Comparison of ENCODE assay signal across 33 cellular contexts in the genomic region with DNA sequence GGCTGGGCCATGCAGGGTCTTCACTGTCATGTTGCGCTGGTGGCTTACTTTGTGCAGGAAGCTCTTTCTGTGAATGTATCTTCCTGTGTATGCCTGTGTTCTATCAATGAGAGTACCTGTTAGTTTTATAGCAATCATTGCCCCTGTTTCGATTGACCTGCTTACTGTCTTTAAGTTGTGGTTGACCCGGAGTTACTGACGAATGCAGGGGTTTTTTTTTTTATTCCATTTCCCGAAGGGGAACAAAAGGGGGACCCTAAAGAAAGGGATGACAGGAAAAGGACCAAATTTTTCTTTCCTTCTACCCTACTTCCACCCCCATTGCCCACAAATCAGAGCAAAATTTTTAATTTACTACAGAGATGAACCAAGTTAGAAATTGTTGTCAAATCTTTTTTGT. TPM values are rescaled to one million over a fixed set of nuclear protein-coding genes. Genes with fewer than 3 reads are reported as not detected.
"Had no signal": no experiment of that assay in that cellular context is flagged by ENCODE, and none has a peak within 500 bp of the region (broad histone marks: within the 10 kb centered on the region; RNA-seq: fewer than 3 reads in every experiment).

A gene (minus strand): TSS at position 101 of the 400 bp plus-strand sequence. CDS start 71 bp downstream, at position 30.

- FAIRE-seq: islet of Langerhans, kidney, pancreas, small intestine had no signal

- H3K27me3 ChIP-seq: left lung, pancreas, sigmoid colon, spleen, suprapubic skin, upper lobe of right lung had no signal

- H3K36me3 ChIP-seq: heart right ventricle, left lung, lower lobe of right lung, pancreas, prostate gland, sigmoid colon, spleen, suprapubic skin, thoracic aorta, tibial artery, upper lobe of right lung had no signal

- H3K9me3 ChIP-seq: heart right ventricle, left lung, lower lobe of right lung, pancreas, prostate gland, sigmoid colon, spleen, suprapubic skin, thoracic aorta, tibial artery, upper lobe of right lung had no signal

- H3K4me1 Mint-ChIP-seq: immature natural killer cell; stimulated activated effector memory CD8-positive, alpha-beta T cell treated with anti-CD3 and anti-CD28 coated beads, Interleukin-12 subunit alpha, Interleukin-12 subunit beta, amount 100 ng/mL, for 72 hours had no signal

- H3K9me3 Mint-ChIP-seq: immature natural killer cell; naive thymus-derived CD8-positive, alpha-beta T cell; stimulated activated effector memory CD8-positive, alpha-beta T cell treated with anti-CD3 and anti-CD28 coated beads, Interleukin-12 subunit alpha, Interleukin-12 subunit beta, amount 100 ng/mL, for 72 hours; stimulated activated naive CD8-positive, alpha-beta T cell treated with anti-CD3 and anti-CD28 coated beads, Interleukin-15, Interleukin-2, amounts not matched to agents 100 ng/mL and 50 ng/mL, for 24 hours had no signal

- H3K4me3 ChIP-seq: heart right ventricle, left lung, lower lobe of right lung, pancreas, prostate gland, sigmoid colon, spleen, suprapubic skin, thoracic aorta, tibial artery, upper lobe of right lung had no signal

- H3K27ac Mint-ChIP-seq: immature natural killer cell; naive thymus-derived CD8-positive, alpha-beta T cell; stimulated activated effector memory CD8-positive, alpha-beta T cell treated with anti-CD3 and anti-CD28 coated beads, Interleukin-12 subunit alpha, Interleukin-12 subunit beta, amount 100 ng/mL, for 72 hours; stimulated activated naive CD8-positive, alpha-beta T cell treated with anti-CD3 and anti-CD28 coated beads, Interleukin-15, Interleukin-2, amounts not matched to agents 100 ng/mL and 50 ng/mL, for 24 hours had no signal

- H3K4me3 Mint-ChIP-seq: immature natural killer cell; naive thymus-derived CD8-positive, alpha-beta T cell; stimulated activated effector memory CD8-positive, alpha-beta T cell treated with anti-CD3 and anti-CD28 coated beads, Interleukin-12 subunit alpha, Interleukin-12 subunit beta, amount 100 ng/mL, for 72 hours; stimulated activated naive CD8-positive, alpha-beta T cell treated with anti-CD3 and anti-CD28 coated beads, Interleukin-15, Interleukin-2, amounts not matched to agents 100 ng/mL and 50 ng/mL, for 24 hours had no signal

- H3K4me1 ChIP-seq: heart right ventricle, left lung, lower lobe of right lung, pancreas, prostate gland, sigmoid colon, spleen, suprapubic skin, tibial artery, upper lobe of right lung had no signal

- DNase-seq: heart right ventricle; hippocampal formation; immature natural killer cell; kidney; left colon; left lung; lower lobe of right lung; mammary epithelial cell; mesenchymal stem cell; naive thymus-derived CD8-positive, alpha-beta T cell; pancreas; posterior cingulate gyrus; retina; right cardiac atrium; sigmoid colon; small intestine; spleen; stimulated activated CD4-positive, alpha-beta T cell treated with anti-CD3 and anti-CD28 coated beads, Interleukin-4, amount 100 ng/mL, for 24 hours; stimulated activated naive CD4-positive, alpha-beta T cell; tibial artery; trophoblast cell; upper lobe of right lung had no signal

- H3K27ac ChIP-seq: heart right ventricle, left lung, lower lobe of right lung, pancreas, prostate gland, sigmoid colon, spleen, suprapubic skin, thoracic aorta, tibial artery, upper lobe of right lung had no signal

- H3K36me3 Mint-ChIP-seq: immature natural killer cell; naive thymus-derived CD8-positive, alpha-beta T cell had no signal

- ATAC-seq: heart right ventricle; left colon; left lung; naive thymus-derived CD8-positive, alpha-beta T cell; pancreas; right cardiac atrium; stimulated activated effector memory CD8-positive, alpha-beta T cell treated with anti-CD3 and anti-CD28 coated beads, Interleukin-12 subunit alpha, Interleukin-12 subunit beta, amount 100 ng/mL, for 72 hours; upper lobe of right lung had no signal

RNA-seq across cellular contexts. Expression of the gene that starts here (rescaled TPM):
- total RNA-seq: heart right ventricle; kidney; left colon; left lung; liver; lower lobe of right lung; mammary epithelial cell; mucosa of gallbladder; naive thymus-derived CD8-positive, alpha-beta T cell; osteoblast; pancreas; prostate gland; right cardiac atrium; sigmoid colon; spleen; subcutaneous adipose tissue; suprapubic skin; thoracic aorta; upper lobe of right lung had no signal
- polyA plus RNA-seq: heart right ventricle, immature natural killer cell, liver, mammary epithelial cell, neural cell, pancreas, right cardiac atrium, small intestine, spleen had no signal
